Comparison of ENCODE assay signal across 1 cellular context in genomic region chr4:499563-499962, GRCh38.
TF ChIP-seq lines count a peak whose summit lies in the region.

No MANE protein-coding gene starts in this region.

TF ChIP-seq in K562, 482 proteins besides CTCF, POLR2A, EP300 and RAD21 (continued from another document):
- TF ChIP-seq ARID3A (IDR thresholded peaks at IDR 0.05; ENCODE audit: borderline replicate concordance, low read depth, low read length) = no peak
